Comparison of ENCODE assay signal across 16 cellular contexts in the genomic region with DNA sequence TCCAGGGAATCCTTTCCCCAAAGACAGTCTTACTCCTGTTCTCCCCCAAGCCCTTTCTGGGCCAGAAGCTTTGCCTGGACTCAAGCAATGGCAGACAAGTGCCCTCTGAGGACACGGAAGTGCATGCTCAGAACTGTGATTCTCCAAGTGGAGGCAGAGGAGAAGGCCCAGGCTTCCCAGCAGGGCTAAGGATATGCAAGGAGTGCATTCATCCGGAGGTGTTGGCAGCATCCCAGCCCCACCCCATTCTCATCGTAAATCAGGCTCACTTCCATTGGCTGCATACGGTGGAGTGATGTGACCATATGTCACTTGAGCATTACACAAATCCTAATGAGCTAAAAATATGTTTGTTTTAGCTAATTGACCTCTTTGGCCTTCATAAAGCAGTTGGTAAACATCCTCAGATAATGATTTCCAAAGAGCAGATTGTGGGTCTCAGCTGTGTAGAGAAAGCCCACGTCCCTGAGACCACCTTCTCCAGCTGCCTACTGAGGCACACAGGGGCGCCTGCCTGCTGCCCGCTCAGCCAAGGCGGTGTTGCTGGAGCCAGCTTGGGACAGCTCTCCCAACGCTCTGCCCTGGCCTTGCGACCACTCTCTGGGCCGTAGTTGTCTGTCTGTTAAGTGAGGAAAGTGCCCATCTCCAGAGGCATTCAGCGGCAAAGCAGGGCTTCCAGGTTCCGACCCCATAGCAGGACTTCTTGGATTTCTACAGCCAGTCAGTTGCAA. TPM values are rescaled to one million over a fixed set of nuclear protein-coding genes. Genes with fewer than 3 reads are reported as not detected.
A peak's percentile ranks its signal among the peaks of the same experiment; 100 is the strongest.
DNase-seq lines count a peak whose midpoint lies in the region; ATAC-seq and TF ChIP-seq lines count a peak whose summit lies in the region.
"Had no signal": no experiment of that assay in that cellular context is flagged by ENCODE, and none has a peak within 500 bp of the region (broad histone marks: within the 10 kb centered on the region; RNA-seq: fewer than 3 reads in every experiment).

No MANE protein-coding gene starts in this region.

- H3K4me3 Mint-ChIP-seq in glutamatergic neuron (ENCODE audit: unreplicated experiment) = no peak overlapping the region

- no peaks in the 10 kb centered on the region for H3K36me3 Mint-ChIP-seq in glutamatergic neuron (ENCODE audit: unreplicated experiment)

- peaks cover 11% of the 10 kb centered on the region for H3K4me1 Mint-ChIP-seq in glutamatergic neuron (ENCODE audit: low read depth, unreplicated experiment)

- TF ChIP-seq CTCF in glutamatergic neuron (IDR thresholded peaks at IDR 0.05; ENCODE audit: partially characterized antibody, unreplicated experiment) = no peak

- peak; percentile 55 for DNase-seq in NCI-H146 (lab: John Stamatoyannopoulos, UW)
- no peak for DNase-seq in NCI-H146 treated with DMSO at 0.1 percent for 48 hours (lab: John Stamatoyannopoulos, UW; ENCODE audit: unreplicated experiment)
- peak; percentile 95 for DNase-seq in NCI-H1694 treated with DMSO at 0.1 percent for 48 hours (lab: John Stamatoyannopoulos, UW)
- peak; percentile 81 for DNase-seq in cerebellum (ENCODE audit: low spot score)
- DNase-seq in sciatic nerve (ENCODE audit: low spot score) = peak; percentile 25
- no peak for DNase-seq in NCI-H345 (lab: John Stamatoyannopoulos, UW)
- no peak for DNase-seq in glutamatergic neuron
- DNase-seq: activated T-cell treated with anti-CD3 and anti-CD28 coated beads, Interleukin-2, amount 50 U/mL, for 1 hour; COR-L47; NCI-H2227 treated with DMSO at 0.1 percent for 48 hours; nucleus accumbens; T-helper 1 cell had no signal

- H3K27me3 Mint-ChIP-seq in glutamatergic neuron (ENCODE audit: unreplicated experiment) = peaks cover 10% of the 10 kb centered on the region

- ATAC-seq in sciatic nerve (no peak), GM21737 (IDR thresholded peaks at IDR 0.05; ENCODE audit: unreplicated experiment) (no peak)

- intact Hi-C loops in sciatic nerve (cut with DNase I) = no loop called here

- peaks cover 7% of the 10 kb centered on the region for H3K9me3 Mint-ChIP-seq in glutamatergic neuron (ENCODE audit: unreplicated experiment)

- no peak overlapping the region for H3K27ac Mint-ChIP-seq in glutamatergic neuron (ENCODE audit: unreplicated experiment)

RNA-seq across cellular contexts. Expression of a gene that starts 1.4 kb away (rescaled TPM):
- not detected for total RNA-seq in cerebellum
- not detected for total RNA-seq in sciatic nerve
- total RNA-seq in glutamatergic neuron (ENCODE audit: unreplicated experiment) = not detected
- total RNA-seq: lung microvascular endothelial cell, temporal lobe had no signal

RNA-seq across cellular contexts. Expression of a gene that starts 24.5 kb away (rescaled TPM):
- total RNA-seq in cerebellum = not detected
- total RNA-seq in sciatic nerve = not detected
- not detected for total RNA-seq in glutamatergic neuron (ENCODE audit: unreplicated experiment)
- total RNA-seq: esophagus muscularis mucosa, lung microvascular endothelial cell, temporal lobe had no signal

RNA-seq across cellular contexts. Expression of a gene that starts 37.4 kb away (rescaled TPM):
- total RNA-seq in cerebellum (2.9 TPM), sciatic nerve (0.71 TPM), glutamatergic neuron (ENCODE audit: unreplicated experiment) (3.3 TPM)

RNA-seq across cellular contexts. Expression of a gene that starts 46.7 kb away (rescaled TPM):
- 13.6 TPM for total RNA-seq in cerebellum
- total RNA-seq in sciatic nerve = 14.4 TPM
- not detected for total RNA-seq in glutamatergic neuron (ENCODE audit: unreplicated experiment)

Comparison
In these comparisons a context has a peak if more than half of its experiments do, and no peak if none do; other contexts are left out.
1. DNase-seq: peak in NCI-H146 (single experiment), NCI-H1694 treated with DMSO at 0.1 percent for 48 hours (single experiment), cerebellum (single experiment) and sciatic nerve (single experiment); none in NCI-H146 treated with DMSO at 0.1 percent for 48 hours (single experiment), NCI-H345 (single experiment) and glutamatergic neuron (single experiment).